1 cellular context compared by ENCODE assay signal in genomic region chr4:139295317-139296299, GRCh38.
A peak's percentile ranks its signal among the peaks of the same experiment; 100 is the strongest.
TF ChIP-seq lines count a peak whose summit lies in the region.

No MANE protein-coding gene starts in this region.

TF ChIP-seq in HepG2, 621 proteins besides CTCF, POLR2A, EP300 and RAD21 (continued from another document):
- peak; percentile 97; the same call in 1 of the 2 replicates for TF ChIP-seq ELK4 (CRISPR knock-in tag; IDR thresholded peaks at IDR 0.05; ENCODE audit: borderline replicate concordance)
- TF ChIP-seq NFKB2 (CRISPR knock-in tag; IDR thresholded peaks at IDR 0.05; ENCODE audit: borderline replicate concordance): peak; percentile 89; the same call in 1 of the 2 replicates
- peak; percentile 68; the same call in 1 of the 2 replicates for TF ChIP-seq KDM3A (CRISPR knock-in tag; IDR thresholded peaks at IDR 0.05; ENCODE audit: low read depth)
- no peak for TF ChIP-seq ZNF619 (CRISPR knock-in tag; IDR thresholded peaks at IDR 0.05)
- TF ChIP-seq FIP1L1 (IDR thresholded peaks at IDR 0.05; ENCODE audit: borderline replicate concordance, insufficient read depth, low read depth, low read length): no peak
- 0 out of 2 replicates have a peak, but pooled peaks have one; percentile 45 for TF ChIP-seq ZNF703 (CRISPR knock-in tag; IDR thresholded peaks at IDR 0.05; ENCODE audit: borderline replicate concordance)
TF ChIP-seq in HepG2: peak in this region for 330.
